Comparison of ENCODE assay signal across 1 cellular context in genomic region chr7:138878847-138879246, GRCh38.
TF ChIP-seq lines count a peak whose summit lies in the region.

No MANE protein-coding gene starts in this region.

TF ChIP-seq in HCT116, 20 proteins besides CTCF, POLR2A, EP300 and RAD21 (continued from another document):
- TF ChIP-seq REST (IDR thresholded peaks at IDR 0.05; ENCODE audit: low read depth) (no peak), YY1 (IDR thresholded peaks at IDR 0.05; ENCODE audit: extremely low read depth, insufficient replicate concordance, low read depth, low read length) (no peak), ZBTB33 (IDR thresholded peaks at IDR 0.05; ENCODE audit: extremely low read depth, insufficient replicate concordance, low read length) (no peak), SIN3A (IDR thresholded peaks at IDR 0.05; ENCODE audit: low read depth) (no peak), ELF1 (IDR thresholded peaks at IDR 0.05; ENCODE audit: borderline replicate concordance, low read depth) (no peak)
